ENCODE assay signal across 8 cellular contexts in genomic region chr1:1200876-1201810, GRCh38. TPM values are rescaled to one million over a fixed set of nuclear protein-coding genes. Genes with fewer than 3 reads are reported as not detected.
A peak's percentile ranks its signal among the peaks of the same experiment; 100 is the strongest.
DNase-seq lines count a peak whose midpoint lies in the region; ATAC-seq and TF ChIP-seq lines count a peak whose summit lies in the region.

No MANE protein-coding gene starts in this region.

- H3K9ac ChIP-seq in ES-I3 (ENCODE audit: low read depth, low read length) (peak overlapping the region; percentile 48), HUES64 (ENCODE audit: low read depth, low read length) (no peak overlapping the region)

- H3K4me3 Mint-ChIP-seq in dendritic cell treated with granulocyte-macrophage colony-stimulating factor and Interleukin-4, amounts not matched to agents 40 ng/mL and 50 ng/mL, for 4 days: peak overlapping the region; percentile 55
- H3K4me3 Mint-ChIP-seq in mesothelial cell of epicardium: peak overlapping the region; percentile 43

- peak overlapping the region; percentile 46 for H3K4me3 ChIP-seq in HUES64 (ENCODE audit: low read length)

- H3K27me3 ChIP-seq in HUES64 (ENCODE audit: insufficient read depth, low read length): peaks cover 27% of the 10 kb centered on the region

- WGBS in HUES64: 1% methylated on average over 107 of the region's 109 CpGs

- H3K36me3 ChIP-seq in ES-I3 (ENCODE audit: insufficient read depth, low read length): no peaks in the 10 kb centered on the region
- no peaks in the 10 kb centered on the region for H3K36me3 ChIP-seq in HUES64 (ENCODE audit: insufficient read depth, low read length)

- no peak for ATAC-seq in GM21515 (IDR thresholded peaks at IDR 0.05; ENCODE audit: unreplicated experiment)

- H3K27me3 Mint-ChIP-seq in dendritic cell treated with granulocyte-macrophage colony-stimulating factor and Interleukin-4, amounts not matched to agents 40 ng/mL and 50 ng/mL, for 4 days: peaks cover 59% of the 10 kb centered on the region
- peaks cover 12% of the 10 kb centered on the region for H3K27me3 Mint-ChIP-seq in mesothelial cell of epicardium (ENCODE audit: low read depth)

- DNase-seq in activated CD4-positive, alpha-beta T cell treated with anti-CD3 and anti-CD28 coated beads for 48 hours: peak; percentile 88
- DNase-seq in mesothelial cell of epicardium (ENCODE audit: low spot score in 2 of 2, unreplicated experiment in 2 of 2) (peak; percentile 61 to 76), SW 1271 (lab: John Stamatoyannopoulos, UW) (no peak)
- DNase-seq in stimulated activated CD8-positive, alpha-beta memory T cell treated with anti-CD3 and anti-CD28 coated beads, Interleukin-7, amount 100 ng/mL, for 24 hours (ENCODE audit: low read depth): peak; percentile 61

- no peak for TF ChIP-seq CTCF in mesothelial cell of epicardium (IDR thresholded peaks at IDR 0.05; ENCODE audit: unreplicated experiment)

- no peak overlapping the region for H3K27ac ChIP-seq in HUES64 (ENCODE audit: low read depth, low read length)

- peaks cover 27% of the 10 kb centered on the region for H3K4me1 Mint-ChIP-seq in dendritic cell treated with granulocyte-macrophage colony-stimulating factor and Interleukin-4, amounts not matched to agents 40 ng/mL and 50 ng/mL, for 4 days (ENCODE audit: low read depth)
- peaks cover 4% of the 10 kb centered on the region for H3K4me1 Mint-ChIP-seq in mesothelial cell of epicardium

- H3K9me3 ChIP-seq in ES-I3 (ENCODE audit: control insufficient read depth, insufficient read depth, low read length) (no peaks in the 10 kb centered on the region), HUES64 (ENCODE audit: insufficient read depth, low read depth, low read length) (no peaks in the 10 kb centered on the region)

- intact Hi-C loops in dendritic cell treated with granulocyte-macrophage colony-stimulating factor and Interleukin-4, amounts not matched to agents 40 ng/mL and 50 ng/mL, for 4 days (cut with micrococcal nuclease): no loop called here

- peak overlapping the region; percentile 58 for H3K27ac Mint-ChIP-seq in dendritic cell treated with granulocyte-macrophage colony-stimulating factor and Interleukin-4, amounts not matched to agents 40 ng/mL and 50 ng/mL, for 4 days
- no peak overlapping the region for H3K27ac Mint-ChIP-seq in mesothelial cell of epicardium

- no peaks in the 10 kb centered on the region for H3K36me3 Mint-ChIP-seq in dendritic cell treated with granulocyte-macrophage colony-stimulating factor and Interleukin-4, amounts not matched to agents 40 ng/mL and 50 ng/mL, for 4 days (ENCODE audit: low read depth)
- H3K36me3 Mint-ChIP-seq in mesothelial cell of epicardium: no peaks in the 10 kb centered on the region

- no peaks in the 10 kb centered on the region; the same call in 1 of the 2 replicates for H3K4me1 ChIP-seq in ES-I3 (ENCODE audit: insufficient read depth, low read length)
- H3K4me1 ChIP-seq in HUES64 (ENCODE audit: insufficient read depth, low read length): no peaks in the 10 kb centered on the region

- H3K9me3 Mint-ChIP-seq in dendritic cell treated with granulocyte-macrophage colony-stimulating factor and Interleukin-4, amounts not matched to agents 40 ng/mL and 50 ng/mL, for 4 days: no peaks in the 10 kb centered on the region
- H3K9me3 Mint-ChIP-seq in mesothelial cell of epicardium: no peaks in the 10 kb centered on the region

RNA-seq across cellular contexts. Expression of gene TNFRSF18, which starts 5.2 kb away (rescaled TPM):
- polyA plus RNA-seq in HUES64 (2013, experiment 1 of 2): 0.45 TPM
- not detected for polyA plus RNA-seq in HUES64 (2013, experiment 2 of 2)
- 0.51 to 1.2 TPM (median 0.93 TPM) in 3 replicates for total RNA-seq in mesothelial cell of epicardium

RNA-seq across cellular contexts. Expression of gene TNFRSF4, which starts 12.8 kb away (rescaled TPM):
- polyA plus RNA-seq in HUES64 (2013, experiment 1 of 2): not detected
- not detected for polyA plus RNA-seq in HUES64 (2013, experiment 2 of 2)
- total RNA-seq in mesothelial cell of epicardium: 0.18 to 0.34 TPM (median 0.29 TPM) in 3 replicates

RNA-seq across cellular contexts. Expression of gene TTLL10, which starts 27.5 kb away (rescaled TPM):
- 1.00 TPM for polyA plus RNA-seq in HUES64 (2013, experiment 1 of 2)
- 0.25 TPM for polyA plus RNA-seq in HUES64 (2013, experiment 2 of 2)
- total RNA-seq in mesothelial cell of epicardium: 0.32 to 0.47 TPM in 2 of 3 replicates, not detected in the other

RNA-seq across cellular contexts. Expression of gene SDF4, which starts 30.7 kb away (rescaled TPM):
- 57.9 TPM for polyA plus RNA-seq in HUES64 (2013, experiment 1 of 2)
- polyA plus RNA-seq in HUES64 (2013, experiment 2 of 2): 57.1 TPM
- 103 to 110 TPM (median 108 TPM) in 3 replicates for total RNA-seq in mesothelial cell of epicardium

RNA-seq across cellular contexts. Expression of gene B3GALT6, which starts 30.9 kb away (rescaled TPM):
- 20.1 TPM for polyA plus RNA-seq in HUES64 (2013, experiment 1 of 2)
- 20.8 TPM for polyA plus RNA-seq in HUES64 (2013, experiment 2 of 2)
- 32.1 to 34.1 TPM (median 33.4 TPM) in 3 replicates for total RNA-seq in mesothelial cell of epicardium

Comparison
In these comparisons a context has a peak if more than half of its experiments do, and no peak if none do; other contexts are left out.
1. DNase-seq: peak in activated CD4-positive, alpha-beta T cell treated with anti-CD3 and anti-CD28 coated beads for 48 hours (single experiment), mesothelial cell of epicardium (2 of 2) and stimulated activated CD8-positive, alpha-beta memory T cell treated with anti-CD3 and anti-CD28 coated beads, Interleukin-7, amount 100 ng/mL, for 24 hours (single experiment); none in SW 1271 (0 of 2).